8 cellular contexts compared by ENCODE assay signal in the genomic region with DNA sequence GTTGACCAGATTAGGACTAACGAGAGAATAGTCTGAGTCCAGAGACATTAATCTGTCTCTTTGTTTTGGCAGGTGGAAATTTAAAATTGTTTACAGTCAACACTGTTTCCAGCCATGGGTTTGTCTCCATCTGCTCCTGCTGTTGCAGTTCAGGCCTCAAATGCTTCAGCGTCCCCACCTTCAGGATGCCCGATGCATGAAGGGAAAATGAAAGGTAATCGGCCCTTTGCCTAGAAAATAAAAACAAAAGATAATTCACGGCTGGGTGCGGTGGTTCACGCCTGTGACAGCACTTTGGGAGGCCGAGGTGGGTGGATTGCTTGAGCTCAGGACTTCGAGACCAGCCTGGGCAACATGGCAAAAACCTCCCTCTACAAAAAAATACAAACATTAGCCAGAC. TPM values are rescaled to one million over a fixed set of nuclear protein-coding genes. Genes with fewer than 3 reads are reported as not detected.
DNase-seq lines count a peak whose midpoint lies in the region; ATAC-seq, FAIRE-seq and TF ChIP-seq lines count a peak whose summit lies in the region.

No MANE protein-coding gene starts in this region.

- no peak for TF ChIP-seq RAD21 in HepG2 (CRISPR knock-in tag; IDR thresholded peaks at IDR 0.05)

- TF ChIP-seq EP300 in HepG2 (IDR thresholded peaks at IDR 0.05; ENCODE audit: low read depth in 2 of 2, low read length in 2 of 2) (no peak), HepG2 (CRISPR knock-in tag; IDR thresholded peaks at IDR 0.05; ENCODE audit: borderline replicate concordance) (no peak)

- H3K4me3 Mint-ChIP-seq in activated CD4-positive, alpha-beta T cell treated with anti-CD3 and anti-CD28 coated beads, Interleukin-2, amount 10 ng/mL, durations not matched to agents 24 days and 14 days = peak overlapping the region; percentile 92

- H3K4me1 Mint-ChIP-seq in activated CD4-positive, alpha-beta T cell treated with anti-CD3 and anti-CD28 coated beads, Interleukin-2, amount 10 ng/mL, durations not matched to agents 24 days and 14 days = peaks cover 18% of the 10 kb centered on the region

- H3K4me1 ChIP-seq in ascending aorta (peaks cover 0 to 9% of the 10 kb centered on the region in 2 donors), HepG2 (ENCODE audit: insufficient read depth, low read length) (peaks cover 30% of the 10 kb centered on the region), thymus (ENCODE audit: control insufficient read depth, insufficient read depth, low read length) (no peaks in the 10 kb centered on the region)

- intact Hi-C loops in activated CD4-positive, alpha-beta T cell treated with anti-CD3 and anti-CD28 coated beads, Interleukin-2, amount 10 ng/mL, durations not matched to agents 24 days and 14 days (cut with micrococcal nuclease) = loop anchor here (5.0 kb wide), 2 partner anchors 650 to 1100 kb away; no protein-coding TSS in a partner anchor
- intact Hi-C loops in ascending aorta (cut with DNase I) (loop anchor here (1.0 to 5.0 kb wide), 2 partner anchors 475 to 647 kb away; no protein-coding TSS in a partner anchor), HepG2 (cut with micrococcal nuclease; ENCODE audit: unreplicated experiment) (no loop called here)

- no peak for TF ChIP-seq CTCF in ascending aorta (IDR thresholded peaks at IDR 0.05)
- no peak for TF ChIP-seq CTCF in HepG2 (CRISPR knock-in tag; IDR thresholded peaks at IDR 0.05)

- CTCF ChIA-PET in HepG2 (lab: Yijun Ruan, JAX; ENCODE audit: low intra/inter-chr PET ratio, low total read pairs) = no interaction called here

- H3K4me2 ChIP-seq in HepG2 (ENCODE audit: low read depth, low read length) = peak overlapping the region; percentile 80

- peak overlapping the region; percentile 93 for H3K27ac Mint-ChIP-seq in activated CD4-positive, alpha-beta T cell treated with anti-CD3 and anti-CD28 coated beads, Interleukin-2, amount 10 ng/mL, durations not matched to agents 24 days and 14 days

- peak overlapping the region; percentile 52 to 74 for H3K4me3 ChIP-seq in ascending aorta
- peak overlapping the region; percentile 67 to 88 (median 86) for H3K4me3 ChIP-seq in HepG2 (replicated peaks in 1 of 3; ENCODE audit: insufficient read depth in 1 of 3, low read depth in 2 of 3, low read length in 3 of 3)
- peak overlapping the region; percentile 68 for H3K4me3 ChIP-seq in thymus (ENCODE audit: low read length)

- WGBS in HepG2 (ENCODE audit: low lambda C conversion rate) = 19% methylated on average over 4 of the region's 9 CpGs
- WGBS in thymus = 71% methylated on average over 9 of the region's 9 CpGs

- ATAC-seq in HepG2 (no peak), GM21717 (IDR thresholded peaks at IDR 0.05; ENCODE audit: unreplicated experiment) (no peak), GM19452 (IDR thresholded peaks at IDR 0.05; ENCODE audit: unreplicated experiment) (no peak)

- H2AFZ ChIP-seq in HepG2 (ENCODE audit: low read length) = no peak overlapping the region

- peak overlapping the region; percentile 94 for H3K9ac ChIP-seq in HepG2 (ENCODE audit: insufficient read depth, low read depth, low read length)

- in situ Hi-C loops in HepG2 (cut with HindIII; ENCODE audit: extremely low pct_ligation_motif_present, low pct_unique_long_range_greater_than_20kb) = no loop called here

- H3K27me3 Mint-ChIP-seq in activated CD4-positive, alpha-beta T cell treated with anti-CD3 and anti-CD28 coated beads, Interleukin-2, amount 10 ng/mL, durations not matched to agents 24 days and 14 days = no peaks in the 10 kb centered on the region

- H3K27ac ChIP-seq in ascending aorta (peak overlapping the region; percentile 70 to 83), HepG2 (ENCODE audit: extremely low read length, insufficient read depth, low read length) (peak overlapping the region; percentile 82), thymus (ENCODE audit: low read depth) (no peak overlapping the region)

- H3K36me3 Mint-ChIP-seq in activated CD4-positive, alpha-beta T cell treated with anti-CD3 and anti-CD28 coated beads, Interleukin-2, amount 10 ng/mL, durations not matched to agents 24 days and 14 days (ENCODE audit: low read depth) = peaks cover 21% of the 10 kb centered on the region

- FAIRE-seq in HepG2 (lab: Jason Lieb, UNC) = no peak

- H3K9me3 ChIP-seq in ascending aorta (no peaks in the 10 kb centered on the region), HepG2 (ENCODE audit: low read length) (no peaks in the 10 kb centered on the region), thymus (ENCODE audit: control insufficient read depth) (no peaks in the 10 kb centered on the region)

- DNase-seq in activated CD4-positive, alpha-beta T cell treated with anti-CD3 and anti-CD28 coated beads, Interleukin-2, amount 10 ng/mL, durations not matched to agents 24 days and 14 days = peak; percentile 55
- DNase-seq in activated CD4-positive, alpha-beta T cell treated with anti-CD3 and anti-CD28 coated beads, Interleukin-2, amount 50 U/mL, for 1 hour = no peak
- DNase-seq in ascending aorta (ENCODE audit: low spot score in 2 of 2) (no peak), HepG2 (ENCODE audit: low spot score) (no peak), NCI-H2107 treated with DMSO at 0.1 percent for 48 hours (lab: John Stamatoyannopoulos, UW; ENCODE audit: unreplicated experiment) (no peak)

- H3K79me2 ChIP-seq in HepG2 (ENCODE audit: insufficient read depth, low read length) = peaks cover 17% of the 10 kb centered on the region

- H4K20me1 ChIP-seq in HepG2 (ENCODE audit: insufficient read depth, low read length) = no peaks in the 10 kb centered on the region

- H3K9me3 Mint-ChIP-seq in activated CD4-positive, alpha-beta T cell treated with anti-CD3 and anti-CD28 coated beads, Interleukin-2, amount 10 ng/mL, durations not matched to agents 24 days and 14 days = no peaks in the 10 kb centered on the region

- POLR2A ChIA-PET in HepG2 (lab: Yijun Ruan, JAX) = interaction anchor here (0.9 kb wide), 1 partner anchor 11 kb away, joined by 3 read pairs; no protein-coding TSS in a partner anchor

- BruUV-seq in HepG2 (replicated peaks; lab: Mats Ljungman, UMichigan) = no TSS peak

- no peaks in the 10 kb centered on the region for H3K27me3 ChIP-seq in ascending aorta
- H3K27me3 ChIP-seq in HepG2 (ENCODE audit: control insufficient read depth in 1 of 2, insufficient read depth in 2 of 2, low read length in 2 of 2) = no peaks in the 10 kb centered on the region
- no peaks in the 10 kb centered on the region for H3K27me3 ChIP-seq in thymus (ENCODE audit: control insufficient read depth, insufficient read depth)

- no peak for TF ChIP-seq POLR2A in HepG2 (IDR thresholded peaks at IDR 0.05; ENCODE audit: insufficient read depth in 1 of 2, low read depth in 2 of 2, low read length in 2 of 2)

- peaks cover 0 to 10% of the 10 kb centered on the region in 2 donors for H3K36me3 ChIP-seq in ascending aorta
- H3K36me3 ChIP-seq in HepG2 (replicated peaks in 1 of 2; ENCODE audit: control insufficient read depth in 1 of 2, insufficient read depth in 2 of 2, low read length in 2 of 2) = peaks cover 0 to 23% of the 10 kb centered on the region in 2 experiments; a peak in 3 of 5 replicates
- H3K36me3 ChIP-seq in thymus (ENCODE audit: control insufficient read depth, insufficient read depth) = peaks cover 22% of the 10 kb centered on the region

TF ChIP-seq in HepG2, 621 proteins besides CTCF, POLR2A, EP300 and RAD21 (continues in another document):
- no peak for TF ChIP-seq PAX8 (CRISPR knock-in tag; IDR thresholded peaks at IDR 0.05; ENCODE audit: borderline replicate concordance)
- TF ChIP-seq SAFB2 (CRISPR knock-in tag; IDR thresholded peaks at IDR 0.05; ENCODE audit: borderline replicate concordance, low read depth) = no peak
- no peak for TF ChIP-seq NR2F6 (IDR thresholded peaks at IDR 0.05)
- no peak for TF ChIP-seq NR2F6 (CRISPR knock-in tag; IDR thresholded peaks at IDR 0.05)
- no peak for TF ChIP-seq STAG1 (CRISPR knock-in tag; IDR thresholded peaks at IDR 0.05)

RNA-seq across cellular contexts. Expression of gene HCCS, which starts 0.8 kb away (rescaled TPM):
- 26.0 and 27.2 TPM in 2 replicates for total RNA-seq in activated CD4-positive, alpha-beta T cell treated with anti-CD3 and anti-CD28 coated beads, Interleukin-2, amount 10 ng/mL, durations not matched to agents 24 days and 14 days
- total RNA-seq in ascending aorta = 65.0 TPM
- 16.7 and 28.6 TPM in 2 replicates for total RNA-seq in HepG2 (2016; rRNA removed; fragmentation: Illumina TruSeq; extraction: Trizol)
- 4.0 and 4.5 TPM in 2 replicates for total RNA-seq in HepG2 (2016; cell fraction: cytosol; rRNA removed; fragmentation: Illumina TruSeq; extraction: Trizol; ENCODE audit: low read depth)
- total RNA-seq in HepG2 (2016; cell fraction: insoluble cytoplasmic fraction; rRNA removed; fragmentation: Illumina TruSeq; extraction: Trizol) = 16.8 and 26.4 TPM in 2 replicates
- 9.5 and 14.0 TPM in 2 replicates for total RNA-seq in HepG2 (2016; cell fraction: membrane; rRNA removed; fragmentation: Illumina TruSeq; extraction: Trizol)
- total RNA-seq in HepG2 (2016; cell fraction: nucleus; rRNA removed; fragmentation: Illumina TruSeq; extraction: Trizol) = 8.1 and 9.8 TPM in 2 replicates
- 12.5 and 15.4 TPM in 2 replicates for polyA plus RNA-seq in HepG2 (2011; rRNA removed)
- polyA plus RNA-seq in HepG2 (2011; cell fraction: cytosol; rRNA removed) = 10.4 and 15.3 TPM in 2 replicates
- polyA plus RNA-seq in HepG2 (2011; cell fraction: nucleus; rRNA removed) = 3.2 and 4.7 TPM in 2 replicates
- 23.5 and 24.6 TPM in 2 replicates for polyA plus RNA-seq in HepG2 (2012)
- 7.0 and 10.8 TPM in 2 replicates for polyA plus RNA-seq in HepG2 (2016; cell fraction: cytosol; fragmentation: Illumina TruSeq; extraction: Trizol; ENCODE audit: low read depth)
- 42.3 and 43.1 TPM in 2 replicates for polyA plus RNA-seq in HepG2 (2016; cell fraction: insoluble cytoplasmic fraction; fragmentation: Illumina TruSeq; extraction: Trizol; ENCODE audit: low read depth)
- polyA plus RNA-seq in HepG2 (2016; cell fraction: membrane; fragmentation: Illumina TruSeq; extraction: Trizol; ENCODE audit: low read depth) = 10.8 and 13.1 TPM in 2 replicates
- 17.0 and 18.5 TPM in 2 replicates for polyA plus RNA-seq in HepG2 (2016; cell fraction: nucleus; fragmentation: Illumina TruSeq; extraction: Trizol; ENCODE audit: insufficient read depth, low read depth)
- polyA minus RNA-seq in HepG2 (2011; rRNA and poly(A)+ RNA removed; ENCODE audit: low replicate concordance) = 8.2 and 36.9 TPM in 2 replicates
- polyA minus RNA-seq in HepG2 (2011; cell fraction: cytosol; rRNA and poly(A)+ RNA removed) = 5.6 and 7.8 TPM in 2 replicates
- polyA minus RNA-seq in HepG2 (2011; cell fraction: nucleus; rRNA and poly(A)+ RNA removed) = 4.1 and 5.2 TPM in 2 replicates
- 15.3 TPM for polyA plus RNA-seq in thymus
